13 cellular contexts compared by ENCODE assay signal in genomic region chr1:31855038-31855845, GRCh38. TPM values are rescaled to one million over a fixed set of nuclear protein-coding genes. Genes with fewer than 3 reads are reported as not detected.
A peak's percentile ranks its signal among the peaks of the same experiment; 100 is the strongest.
DNase-seq lines count a peak whose midpoint lies in the region; ATAC-seq, FAIRE-seq and TF ChIP-seq lines count a peak whose summit lies in the region.
"Had no signal": no experiment of that assay in that cellular context is flagged by ENCODE, and none has a peak within 500 bp of the region (broad histone marks: within the 10 kb centered on the region; RNA-seq: fewer than 3 reads in every experiment).

No MANE protein-coding gene starts in this region.

- no peaks in the 10 kb centered on the region for H3K79me2 ChIP-seq in MM.1S (ENCODE audit: low read length)

- H3K4me2 ChIP-seq in MM.1S (ENCODE audit: low read depth, low read length): no peak overlapping the region

- no peak for FAIRE-seq in RCC 7860 (lab: Jason Lieb, UNC)
- FAIRE-seq: GM18507 had no signal

- no peak overlapping the region for H3K4me3 ChIP-seq in MM.1S (ENCODE audit: low read length)
- H3K4me3 ChIP-seq: thyroid gland had no signal

- H3F3A ChIP-seq in MM.1S (ENCODE audit: insufficient read depth, low read length): no peaks in the 10 kb centered on the region

- H3K27me3 ChIP-seq in MM.1S (replicated peaks; ENCODE audit: insufficient read depth, low read length): no peaks in the 10 kb centered on the region
- H3K27me3 ChIP-seq: thyroid gland had no signal

- H2AFZ ChIP-seq in MM.1S (ENCODE audit: low read length): no peak overlapping the region

- ATAC-seq in HG03025 (IDR thresholded peaks at IDR 0.05; ENCODE audit: low FRiP score, unreplicated experiment) (no peak), GM18517 (IDR thresholded peaks at IDR 0.05; ENCODE audit: unreplicated experiment) (no peak)

- no peaks in the 10 kb centered on the region for H3K9me3 ChIP-seq in MM.1S (replicated peaks; ENCODE audit: insufficient read depth, low read length)
- H3K9me3 ChIP-seq: thyroid gland had no signal

- H4K20me1 ChIP-seq in MM.1S (ENCODE audit: insufficient read depth, low read length): no peaks in the 10 kb centered on the region

- no peak overlapping the region for H3K9ac ChIP-seq in MM.1S (ENCODE audit: low read length)

- no peak for TF ChIP-seq CTCF in MM.1S (IDR thresholded peaks at IDR 0.05; ENCODE audit: low read length)

- peak; percentile 3 for DNase-seq in A172 (ENCODE audit: low spot score)
- peak; percentile 25 for DNase-seq in EL
- peak; percentile 20 for DNase-seq in RCC 7860 (ENCODE audit: low spot score)
- peak; percentile 71 for DNase-seq in fibroblast of peridontal ligament (ENCODE audit: extremely low read depth)
- no peak for DNase-seq in cortex of kidney (lab: John Stamatoyannopoulos, UW)
- no peak for DNase-seq in MM.1S
- DNase-seq: CD8-positive, alpha-beta memory T cell; NCI-H1694; stimulated activated CD4-positive, alpha-beta T cell treated with anti-CD3 and anti-CD28 coated beads, Interleukin-4, amount 100 ng/mL, for 1 hour; thyroid gland had no signal

- no peaks in the 10 kb centered on the region for H3K9me2 ChIP-seq in MM.1S (replicated peaks; ENCODE audit: insufficient read depth, low read length)

- no peak overlapping the region for H3K27ac ChIP-seq in MM.1S (ENCODE audit: low read length)
- H3K27ac ChIP-seq: thyroid gland had no signal

- H3K4me1 ChIP-seq in MM.1S (ENCODE audit: low read length): no peaks in the 10 kb centered on the region
- H3K4me1 ChIP-seq: thyroid gland had no signal

- no peaks in the 10 kb centered on the region for H3K36me3 ChIP-seq in MM.1S (replicated peaks; ENCODE audit: insufficient read depth, low read length)
- H3K36me3 ChIP-seq: thyroid gland had no signal

RNA-seq across cellular contexts. Expression of gene SPOCD1, which starts 39.4 kb away (rescaled TPM):
- 5.7 and 6.9 TPM in 2 replicates for total RNA-seq in A172 (2014; rRNA removed; shearing (Covaris generic))

Comparison
In these comparisons a context has a peak if more than half of its experiments do, and no peak if none do; other contexts are left out.
1. DNase-seq: peak in A172 (single experiment), EL (single experiment), RCC 7860 (single experiment) and fibroblast of peridontal ligament (single experiment); none in cortex of kidney (single experiment) and MM.1S (single experiment).